1 cellular context compared by ENCODE assay signal in genomic region chr12:124742702-124743101, GRCh38.
TF ChIP-seq lines count a peak whose summit lies in the region.

No MANE protein-coding gene starts in this region.

TF ChIP-seq in A549, 52 proteins besides CTCF, POLR2A, EP300 and RAD21:
- TF ChIP-seq JUN (IDR thresholded peaks at IDR 0.05) (no peak), CEBPB (IDR thresholded peaks at IDR 0.05) (no peak), CHD4 (IDR thresholded peaks at IDR 0.05; ENCODE audit: borderline replicate concordance) (no peak), RFX5 (IDR thresholded peaks at IDR 0.05) (no peak), USF2 (IDR thresholded peaks at IDR 0.05) (no peak), TP53 (CRISPR knock-in tag; IDR thresholded peaks at IDR 0.05) (no peak)
- TF ChIP-seq, protein P1, sequence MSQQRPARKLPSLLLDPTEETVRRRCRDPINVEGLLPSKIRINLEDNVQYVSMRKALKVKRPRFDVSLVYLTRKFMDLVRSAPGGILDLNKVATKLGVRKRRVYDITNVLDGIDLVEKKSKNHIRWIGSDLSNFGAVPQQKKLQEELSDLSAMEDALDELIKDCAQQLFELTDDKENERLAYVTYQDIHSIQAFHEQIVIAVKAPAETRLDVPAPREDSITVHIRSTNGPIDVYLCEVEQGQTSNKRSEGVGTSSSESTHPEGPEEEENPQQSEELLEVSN (IDR thresholded peaks at IDR 0.05; ENCODE audit: borderline replicate concordance, low read depth): no peak
